10 cellular contexts compared by ENCODE assay signal in genomic region chr12:24795699-24796385, GRCh38.
DNase-seq lines count a peak whose midpoint lies in the region; ATAC-seq and FAIRE-seq lines count a peak whose summit lies in the region.
"Had no signal": no experiment of that assay in that cellular context is flagged by ENCODE, and none has a peak within 500 bp of the region (broad histone marks: within the 10 kb centered on the region; RNA-seq: fewer than 3 reads in every experiment).

No MANE protein-coding gene starts in this region.

- CTCF ChIA-PET in activated naive CD4-positive, alpha-beta T cell treated with anti-CD3 and anti-CD28 coated beads for 36 hours (lab: Charles Lee), result no interaction called here

- no peaks in the 10 kb centered on the region for H3K27me3 Mint-ChIP-seq in activated naive CD4-positive, alpha-beta T cell treated with anti-CD3 and anti-CD28 coated beads for 36 hours (ENCODE audit: low read depth)

- DNase-seq in activated naive CD4-positive, alpha-beta T cell treated with anti-CD3 and anti-CD28 coated beads for 36 hours, result no peak
- no peak for DNase-seq in activated naive CD4-positive, alpha-beta T cell treated with anti-CD3 and anti-CD28 coated beads, Interleukin-2, amount 50 U/mL, for 16 hours
- DNase-seq in MG63, result no peak
- no peak for DNase-seq in frontal cortex (ENCODE audit: low spot score in 2 of 2)
- DNase-seq in effector CD8-positive, alpha-beta T cell (lab: John Stamatoyannopoulos, UW), result no peak
- DNase-seq: GOT3, NCI-H2171 had no signal

- no peak overlapping the region for H3K27ac Mint-ChIP-seq in activated naive CD4-positive, alpha-beta T cell treated with anti-CD3 and anti-CD28 coated beads for 36 hours

- H3K36me3 Mint-ChIP-seq in activated naive CD4-positive, alpha-beta T cell treated with anti-CD3 and anti-CD28 coated beads for 36 hours (ENCODE audit: low read depth), result no peaks in the 10 kb centered on the region

- no peak overlapping the region for H3K9ac ChIP-seq in duodenal mucosa (ENCODE audit: low read depth in 1 of 2, low read length in 2 of 2)
- peak overlapping the region in 1 of 5 donors; percentile 43 for H3K9ac ChIP-seq in subcutaneous abdominal adipose tissue (ENCODE audit: low read length in 5 of 5)

- H3K9me3 Mint-ChIP-seq in activated naive CD4-positive, alpha-beta T cell treated with anti-CD3 and anti-CD28 coated beads for 36 hours, result no peaks in the 10 kb centered on the region

- H3K27ac ChIP-seq in duodenal mucosa (ENCODE audit: low read depth, low read length) (no peak overlapping the region), subcutaneous abdominal adipose tissue (ENCODE audit: low read depth, low read length) (no peak overlapping the region)

- H3K4me1 ChIP-seq in duodenal mucosa (ENCODE audit: control insufficient read depth in 1 of 2, insufficient read depth in 2 of 2, low read length in 2 of 2), result no peaks in the 10 kb centered on the region
- H3K4me1 ChIP-seq in subcutaneous abdominal adipose tissue (ENCODE audit: control insufficient read depth in 5 of 5, insufficient read depth in 5 of 5, low read length in 5 of 5), result peaks cover 0 to 3% (median 0%) of the 10 kb centered on the region in 5 donors

- intact Hi-C loops in activated naive CD4-positive, alpha-beta T cell treated with anti-CD3 and anti-CD28 coated beads for 36 hours (cut with micrococcal nuclease), result loop anchor here (1.0 to 2.0 kb wide), 2 partner anchors 19 to 43 kb away; no protein-coding TSS in a partner anchor

- H3K4me3 ChIP-seq in MG63 (peak overlapping the region; percentile 17), duodenal mucosa (ENCODE audit: low read depth in 1 of 2, low read length in 2 of 2) (peak overlapping the region; percentile 52 to 65), subcutaneous abdominal adipose tissue (ENCODE audit: low read depth in 1 of 5, low read length in 5 of 5) (peak overlapping the region; percentile 25 to 59 (median 52))

- no peak for FAIRE-seq in frontal cortex (lab: Jason Lieb, UNC)

- H3K4me3 Mint-ChIP-seq in activated naive CD4-positive, alpha-beta T cell treated with anti-CD3 and anti-CD28 coated beads for 36 hours, result peak overlapping the region; percentile 54

- ATAC-seq in GM19328 (IDR thresholded peaks at IDR 0.05; ENCODE audit: unreplicated experiment), result no peak

- no peaks in the 10 kb centered on the region for H3K9me3 ChIP-seq in MG63
- no peaks in the 10 kb centered on the region for H3K9me3 ChIP-seq in duodenal mucosa (ENCODE audit: control insufficient read depth in 1 of 2, low read length in 2 of 2)
- H3K9me3 ChIP-seq in subcutaneous abdominal adipose tissue (ENCODE audit: control insufficient read depth in 5 of 5, low read length in 5 of 5), result no peaks in the 10 kb centered on the region

- H3K27me3 ChIP-seq in MG63, result no peaks in the 10 kb centered on the region
- H3K27me3 ChIP-seq in duodenal mucosa (ENCODE audit: control insufficient read depth in 1 of 2, insufficient read depth in 2 of 2, low read length in 2 of 2), result no peaks in the 10 kb centered on the region
- no peaks in the 10 kb centered on the region for H3K27me3 ChIP-seq in subcutaneous abdominal adipose tissue (ENCODE audit: control insufficient read depth in 5 of 5, insufficient read depth in 4 of 5, low read length in 5 of 5)

- H3K36me3 ChIP-seq in MG63 (no peaks in the 10 kb centered on the region), duodenal mucosa (ENCODE audit: control insufficient read depth in 1 of 2, insufficient read depth in 2 of 2, low read length in 2 of 2) (no peaks in the 10 kb centered on the region), subcutaneous abdominal adipose tissue (ENCODE audit: control insufficient read depth in 5 of 5, insufficient read depth in 5 of 5, low read length in 5 of 5) (no peaks in the 10 kb centered on the region)

- peaks cover 28% of the 10 kb centered on the region for H3K4me1 Mint-ChIP-seq in activated naive CD4-positive, alpha-beta T cell treated with anti-CD3 and anti-CD28 coated beads for 36 hours (ENCODE audit: low read depth)
